ENCODE assay signal across 9 cellular contexts in the genomic region with DNA sequence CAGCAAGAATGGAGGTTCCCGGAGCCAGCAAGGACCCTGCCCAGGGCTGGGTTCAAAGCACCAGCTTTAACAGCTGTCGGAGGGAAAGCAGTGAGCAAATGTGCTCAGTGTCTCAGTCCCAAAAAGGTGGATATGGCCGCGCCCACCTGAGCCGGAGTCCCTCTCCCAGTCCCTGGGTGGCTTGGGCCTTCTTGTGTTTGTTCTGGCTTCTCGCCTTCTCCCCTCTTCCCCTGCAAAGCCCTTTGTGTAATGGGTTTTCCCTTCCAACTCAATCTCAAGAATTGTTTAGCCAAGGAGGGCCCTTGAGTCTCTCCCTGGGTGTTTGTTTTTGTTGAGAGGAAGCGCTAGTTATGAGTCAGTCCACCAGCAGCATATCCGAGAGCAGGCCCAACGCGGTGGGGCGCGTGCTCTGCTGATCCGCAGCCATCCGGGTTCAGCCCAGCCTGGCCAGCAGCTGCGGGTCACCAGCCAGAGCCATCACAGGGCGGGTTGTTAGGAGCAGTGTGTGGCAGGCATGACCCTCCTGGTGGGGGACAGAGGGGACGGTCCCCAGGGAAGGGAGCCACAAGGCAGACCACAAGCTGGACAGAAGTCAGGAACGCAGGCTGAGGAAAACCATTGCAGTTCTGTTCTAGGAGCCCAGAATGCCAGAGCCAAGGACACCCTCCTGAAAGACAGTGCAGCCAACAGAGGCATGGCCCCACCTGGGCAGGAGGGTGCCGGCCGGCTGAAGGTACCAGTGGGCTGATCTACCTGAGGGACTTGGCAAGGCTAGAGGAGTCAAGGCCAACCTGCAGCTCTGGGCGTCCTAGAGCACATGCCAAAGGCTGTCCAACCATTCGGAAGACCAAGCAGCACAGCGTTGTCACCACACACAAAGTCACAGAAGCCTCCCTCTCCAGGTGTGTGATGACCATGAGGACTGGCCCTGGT. TPM values are rescaled to one million over a fixed set of nuclear protein-coding genes. Genes with fewer than 3 reads are reported as not detected.
DNase-seq lines count a peak whose midpoint lies in the region; ATAC-seq and TF ChIP-seq lines count a peak whose summit lies in the region.
"Had no signal": no experiment of that assay in that cellular context is flagged by ENCODE, and none has a peak within 500 bp of the region (broad histone marks: within the 10 kb centered on the region; RNA-seq: fewer than 3 reads in every experiment).

No MANE protein-coding gene starts in this region.

- peaks cover 26% of the 10 kb centered on the region for H3K9me3 Mint-ChIP-seq in WTC11

- peak overlapping the region; percentile 9 for H3K27ac ChIP-seq in right cardiac atrium (ENCODE audit: low read length)
- H3K27ac ChIP-seq in effector memory CD4-positive, alpha-beta T cell (ENCODE audit: insufficient read depth, low read length, poor library complexity, severe bottlenecking) = no peak overlapping the region

- no peak for TF ChIP-seq CTCF in WTC11 (IDR thresholded peaks at IDR 0.05)

- no peak for ATAC-seq in WTC11
- ATAC-seq in right cardiac atrium = peak; percentile 81 to 86

- H3K27me3 Mint-ChIP-seq in WTC11 (ENCODE audit: low read depth) = no peaks in the 10 kb centered on the region

- CTCF ChIA-PET in HEK293T (lab: Yijun Ruan, JAX) (interaction anchor here (0.8 kb wide), 1 partner anchor 77 kb away, joined by 3 read pairs; no protein-coding TSS in a partner anchor), WTC11 (lab: Charles Lee) (no interaction called here)

- H3K36me3 Mint-ChIP-seq in WTC11 = peaks cover 16% of the 10 kb centered on the region

- H3K9me3 ChIP-seq in right cardiac atrium (ENCODE audit: control insufficient read depth, low read length) = no peaks in the 10 kb centered on the region
- H3K9me3 ChIP-seq in skeletal muscle satellite cell (replicated peaks; ENCODE audit: low read length) = no peaks in the 10 kb centered on the region
- no peaks in the 10 kb centered on the region for H3K9me3 ChIP-seq in effector memory CD4-positive, alpha-beta T cell (ENCODE audit: control insufficient read depth, low read length)

- H3K4me1 Mint-ChIP-seq in WTC11 = no peaks in the 10 kb centered on the region

- H3K9ac ChIP-seq in skeletal muscle satellite cell (ENCODE audit: low read depth, low read length) = no peak overlapping the region

- peaks cover 5% of the 10 kb centered on the region for H3K4me1 ChIP-seq in right cardiac atrium (ENCODE audit: control insufficient read depth, insufficient read depth, low read length)
- peaks cover 43% of the 10 kb centered on the region for H3K4me1 ChIP-seq in skeletal muscle satellite cell (ENCODE audit: control insufficient read depth, insufficient read depth, low read length)
- H3K4me1 ChIP-seq in effector memory CD4-positive, alpha-beta T cell (ENCODE audit: control insufficient read depth, insufficient read depth, low read length, poor library complexity, severe bottlenecking) = no peaks in the 10 kb centered on the region

- H3K27ac Mint-ChIP-seq in WTC11 = no peak overlapping the region
- H3K27ac Mint-ChIP-seq: activated CD4-positive, alpha-beta memory T cell treated with anti-CD3 and anti-CD28 coated beads, Interleukin-2, amount 10 ng/mL, durations not matched to agents 7 days and 5 days had no signal

- intact Hi-C loops in right cardiac atrium (cut with DNase I) = no loop called here

- H3K27me3 ChIP-seq in right cardiac atrium (ENCODE audit: control insufficient read depth, insufficient read depth) (no peaks in the 10 kb centered on the region), skeletal muscle satellite cell (ENCODE audit: control insufficient read depth, insufficient read depth, low read length) (no peaks in the 10 kb centered on the region)
- no peaks in the 10 kb centered on the region for H3K27me3 ChIP-seq in effector memory CD4-positive, alpha-beta T cell (replicated peaks; ENCODE audit: control insufficient read depth, insufficient read depth, low read length, poor library complexity, severe bottlenecking)

- H3K4me2 ChIP-seq in skeletal muscle satellite cell (ENCODE audit: low read length) = peak overlapping the region; percentile 22

- DNase-seq in HEK293T (ENCODE audit: extremely low spot score) (peak; percentile 46), WTC11 (ENCODE audit: low spot score) (peak; percentile 6), right cardiac atrium (peak; percentile 74 to 89 (median 88)), NCI-H2081 treated with DMSO at 0.1 percent for 48 hours (lab: John Stamatoyannopoulos, UW) (no peak), cortex of kidney (lab: John Stamatoyannopoulos, UW) (no peak), HPDE6-E6E7 (ENCODE audit: extremely low spot score) (no peak)
- no peak for DNase-seq in effector memory CD4-positive, alpha-beta T cell
- DNase-seq: activated CD4-positive, alpha-beta memory T cell treated with anti-CD3 and anti-CD28 coated beads, Interleukin-2, amount 10 ng/mL, durations not matched to agents 7 days and 5 days had no signal

- 58% methylated on average over 23 of the region's 23 CpGs for WGBS in right cardiac atrium

- no peaks in the 10 kb centered on the region for H3K36me3 ChIP-seq in skeletal muscle satellite cell (ENCODE audit: insufficient read depth, low read length)
- H3K36me3 ChIP-seq in effector memory CD4-positive, alpha-beta T cell (ENCODE audit: control insufficient read depth, insufficient read depth, low read length) = no peaks in the 10 kb centered on the region

- H3K4me3 ChIP-seq in right cardiac atrium (ENCODE audit: low read length) = no peak overlapping the region
- no peak overlapping the region for H3K4me3 ChIP-seq in skeletal muscle satellite cell (ENCODE audit: low read length)
- H3K4me3 ChIP-seq in effector memory CD4-positive, alpha-beta T cell (ENCODE audit: insufficient read depth, low read depth, low read length, poor library complexity, severe bottlenecking) = no peak overlapping the region

- H3K4me3 Mint-ChIP-seq in WTC11 = no peak overlapping the region
- H3K4me3 Mint-ChIP-seq: activated CD4-positive, alpha-beta memory T cell treated with anti-CD3 and anti-CD28 coated beads, Interleukin-2, amount 10 ng/mL, durations not matched to agents 7 days and 5 days had no signal

- POLR2A ChIA-PET in HEK293T (lab: Yijun Ruan, JAX) = interaction anchor here (1.0 to 2.1 kb wide), 3 partner anchors 8 to 100 kb away, joined by 3 to 5 read pairs (median 4); no protein-coding TSS in a partner anchor
- POLR2A ChIA-PET in WTC11 (lab: Charles Lee) = no interaction called here

TF ChIP-seq in HEK293T, 16 proteins besides CTCF, POLR2A, EP300 and RAD21:
- TF ChIP-seq FOXK2 (IDR thresholded peaks at IDR 0.05) (no peak), HDGF (IDR thresholded peaks at IDR 0.05; ENCODE audit: borderline replicate concordance) (no peak), L3MBTL2 (conservative IDR thresholded peaks at IDR 0.05) (peak; percentile 66; the same call in 1 of the 2 replicates)

TF ChIP-seq in WTC11, 78 proteins besides CTCF, POLR2A, EP300 and RAD21 (continues in another document):
- TF ChIP-seq ZNF671 (CRISPR knock-in tag; IDR thresholded peaks at IDR 0.05) (no peak), CREM (CRISPR knock-in tag; IDR thresholded peaks at IDR 0.05) (no peak), RELA (CRISPR knock-in tag; IDR thresholded peaks at IDR 0.05; ENCODE audit: borderline replicate concordance) (no peak), CDX4 (CRISPR knock-in tag; IDR thresholded peaks at IDR 0.05; ENCODE audit: borderline replicate concordance) (no peak), SOX15 (CRISPR knock-in tag; IDR thresholded peaks at IDR 0.05) (no peak), ZBTB43 (CRISPR knock-in tag; IDR thresholded peaks at IDR 0.05) (no peak), NFATC4 (CRISPR knock-in tag; IDR thresholded peaks at IDR 0.05) (no peak), ZNF423 (CRISPR knock-in tag; IDR thresholded peaks at IDR 0.05) (no peak), ZNF281 (CRISPR knock-in tag; IDR thresholded peaks at IDR 0.05) (no peak), EMX1 (CRISPR knock-in tag; IDR thresholded peaks at IDR 0.05) (no peak)

RNA-seq across cellular contexts. Expression of gene CALML3, which starts 21.3 kb away (rescaled TPM):
- total RNA-seq in WTC11 (2021) (not detected in 3 replicates), right cardiac atrium (not detected)
- polyA plus RNA-seq in right cardiac atrium = not detected
- total RNA-seq in skeletal muscle satellite cell (2012; rRNA removed) = not detected in 2 replicates
- total RNA-seq: activated CD4-positive, alpha-beta memory T cell treated with anti-CD3 and anti-CD28 coated beads, Interleukin-2, amount 10 ng/mL, durations not matched to agents 7 days and 5 days had no signal

RNA-seq across cellular contexts. Expression of gene CALML5, which starts 46.7 kb away (rescaled TPM):
- total RNA-seq in WTC11 (2021) (0.23 TPM in 1 of 3 replicates, not detected in the others), right cardiac atrium (not detected)
- polyA plus RNA-seq in right cardiac atrium = not detected
- total RNA-seq in skeletal muscle satellite cell (2012; rRNA removed) = not detected in 2 replicates
- total RNA-seq: activated CD4-positive, alpha-beta memory T cell treated with anti-CD3 and anti-CD28 coated beads, Interleukin-2, amount 10 ng/mL, durations not matched to agents 7 days and 5 days had no signal

Comparison
In these comparisons a context has a peak if more than half of its experiments do, and no peak if none do; other contexts are left out.
1. DNase-seq: peak in HEK293T (single experiment), WTC11 (single experiment) and right cardiac atrium (3 of 3); none in effector memory CD4-positive, alpha-beta T cell (0 of 3), NCI-H2081 treated with DMSO at 0.1 percent for 48 hours (single experiment), cortex of kidney (single experiment) and HPDE6-E6E7 (single experiment).